In genomic region chr2:144759746-144760145, GRCh38 we compare ENCODE assay signal across 21 cellular contexts.
"Had no signal": no experiment of that assay in that cellular context is flagged by ENCODE, and none has a peak within 500 bp of the region (broad histone marks: within the 10 kb centered on the region; RNA-seq: fewer than 3 reads in every experiment).

No MANE protein-coding gene starts in this region.

- H3K27ac Mint-ChIP-seq: natural killer cell; stimulated activated naive B cell treated with anti-CD40 and anti-IgM and Interleukin-4, amounts not matched to agents 10 μg/mL and 1 μg/mL and 100 μg/mL, for 72 hours; stimulated activated naive CD8-positive, alpha-beta T cell treated with anti-CD3 and anti-CD28 coated beads, Interleukin-15, Interleukin-2, amounts not matched to agents 100 ng/mL and 50 ng/mL, for 24 hours had no signal

- H3K4me3 ChIP-seq: dorsolateral prefrontal cortex, gastrocnemius medialis, lower lobe of right lung, ovary, psoas muscle, sigmoid colon, skin epidermis, spleen, thoracic aorta, tibial nerve, upper lobe of left lung had no signal

- H3K36me3 Mint-ChIP-seq: stimulated activated naive B cell treated with anti-CD40 and anti-IgM and Interleukin-4, amounts not matched to agents 10 μg/mL and 1 μg/mL and 100 μg/mL, for 72 hours had no signal

- H3K4me3 Mint-ChIP-seq: natural killer cell; stimulated activated naive B cell treated with anti-CD40 and anti-IgM and Interleukin-4, amounts not matched to agents 10 μg/mL and 1 μg/mL and 100 μg/mL, for 72 hours; stimulated activated naive CD8-positive, alpha-beta T cell treated with anti-CD3 and anti-CD28 coated beads, Interleukin-15, Interleukin-2, amounts not matched to agents 100 ng/mL and 50 ng/mL, for 24 hours had no signal

- ATAC-seq: gastrocnemius medialis; left ventricle myocardium superior; lower lobe of right lung; natural killer cell; psoas muscle; right cardiac atrium; stimulated activated naive B cell treated with anti-CD40 and anti-IgM and Interleukin-4, amounts not matched to agents 10 μg/mL and 1 μg/mL and 100 μg/mL, for 72 hours had no signal

- DNase-seq: dorsolateral prefrontal cortex; effector CD4-positive, alpha-beta T cell; foreskin fibroblast; gastrocnemius medialis; head of caudate nucleus; left ventricle myocardium superior; lower lobe of right lung; natural killer cell; occipital lobe; ovary; posterior cingulate gyrus; psoas muscle; right cardiac atrium; sigmoid colon; spleen; stimulated activated naive B cell treated with anti-CD40 and anti-IgM and Interleukin-4, amounts not matched to agents 10 μg/mL and 1 μg/mL and 100 μg/mL, for 72 hours; upper lobe of left lung had no signal

- H3K9me3 Mint-ChIP-seq: stimulated activated naive CD8-positive, alpha-beta T cell treated with anti-CD3 and anti-CD28 coated beads, Interleukin-15, Interleukin-2, amounts not matched to agents 100 ng/mL and 50 ng/mL, for 24 hours had no signal
